In genomic region chr3:193874997-193875593, GRCh38 we compare ENCODE assay signal across 15 cellular contexts.
DNase-seq lines count a peak whose midpoint lies in the region; ATAC-seq, FAIRE-seq and TF ChIP-seq lines count a peak whose summit lies in the region.
"Had no signal": no experiment of that assay in that cellular context is flagged by ENCODE, and none has a peak within 500 bp of the region (broad histone marks: within the 10 kb centered on the region; RNA-seq: fewer than 3 reads in every experiment).

No MANE protein-coding gene starts in this region.

- peak; percentile 48 for ATAC-seq in GM23338
- ATAC-seq in K562: no peak
- no peak for ATAC-seq in mucosa of descending colon

- H3K4me2 ChIP-seq in GM23338: no peak overlapping the region; the same call in 1 of the 2 replicates
- no peak overlapping the region for H3K4me2 ChIP-seq in K562 (ENCODE audit: insufficient read depth, low read length)
- H3K4me2 ChIP-seq in keratinocyte (ENCODE audit: control insufficient read depth, extremely low read depth, insufficient read depth, low read depth, low read length): no peak overlapping the region

- H3K9me1 ChIP-seq in K562 (ENCODE audit: control insufficient read depth, insufficient read depth, low read length) (no peaks in the 10 kb centered on the region), keratinocyte (ENCODE audit: control insufficient read depth, extremely low read depth, insufficient read depth, low read length) (no peaks in the 10 kb centered on the region)

- peaks cover 3% of the 10 kb centered on the region; the same call in 1 of the 2 replicates for H3F3A ChIP-seq in GM23338 (replicated peaks; ENCODE audit: low read depth)

- dilution Hi-C loops in keratinocyte (cut with MboI; ENCODE audit: extremely low pct_ligation_motif_present, low sequenced_read_pairs): no loop called here

- H3K9me3 Mint-ChIP-seq in GM23338: no peaks in the 10 kb centered on the region; the same call in 2 of the 3 replicates

- H2AFZ ChIP-seq in GM23338 (peak overlapping the region; percentile 25; the same call in 1 of the 2 replicates), K562 (ENCODE audit: low read depth, low read length) (no peak overlapping the region), keratinocyte (ENCODE audit: control insufficient read depth, low read length) (no peak overlapping the region)

- DNase-seq in GM23338 (ENCODE audit: low spot score) (no peak), K562 (ENCODE audit: extremely low read depth in 1 of 4, low spot score in 3 of 4) (no peak), keratinocyte (ENCODE audit: low read depth, low spot score) (no peak), pulmonary artery endothelial cell (ENCODE audit: low read depth, low spot score) (peak; percentile 33), NCI-H526 treated with DMSO at 0.1 percent for 48 hours (lab: John Stamatoyannopoulos, UW) (no peak), mucosa of descending colon (no peak), hepatic stellate cell (ENCODE audit: low spot score) (no peak), CD1c-positive myeloid dendritic cell (ENCODE audit: extremely low spot score) (no peak)
- DNase-seq: C1 segment of cervical spinal cord, DMS153, EL, NCI-H1048, NCI-H226 had no signal

- H3K9ac ChIP-seq in K562 (ENCODE audit: insufficient read depth in 1 of 2, low read depth in 2 of 2, low read length in 2 of 2): no peak overlapping the region
- H3K9ac ChIP-seq in keratinocyte (ENCODE audit: control insufficient read depth, extremely low read depth, insufficient read depth, low read length): no peak overlapping the region

- no peaks in the 10 kb centered on the region for H3K36me3 Mint-ChIP-seq in GM23338 (ENCODE audit: low read depth)

- H3K4me3 ChIP-seq in GM23338 (no peak overlapping the region), K562 (no peak overlapping the region), keratinocyte (ENCODE audit: control insufficient read depth in 2 of 3, extremely low read depth in 1 of 3, insufficient read depth in 2 of 3, low read depth in 1 of 3, low read length in 3 of 3) (no peak overlapping the region), mucosa of descending colon (no peak overlapping the region)
- H3K4me3 ChIP-seq: SK-N-MC had no signal

- peaks cover 11% of the 10 kb centered on the region for H3K27me3 Mint-ChIP-seq in GM23338 (ENCODE audit: insufficient read depth, low read depth, poor library complexity)

- H3K9me2 ChIP-seq in GM23338 (ENCODE audit: insufficient read depth): no peaks in the 10 kb centered on the region

- BruUV-seq in K562 (replicated peaks; lab: Mats Ljungman, UMichigan): no TSS peak

- no peaks in the 10 kb centered on the region for H3K79me2 ChIP-seq in GM23338 (replicated peaks; ENCODE audit: insufficient read depth)
- no peaks in the 10 kb centered on the region for H3K79me2 ChIP-seq in K562 (ENCODE audit: control insufficient read depth, insufficient read depth, low read length)
- no peaks in the 10 kb centered on the region for H3K79me2 ChIP-seq in keratinocyte (ENCODE audit: control insufficient read depth, insufficient read depth, low read length)

- no peaks in the 10 kb centered on the region for H3K9me3 ChIP-seq in K562 (replicated peaks; ENCODE audit: control insufficient read depth, insufficient read depth, low read depth, low read length)
- H3K9me3 ChIP-seq in keratinocyte (ENCODE audit: control insufficient read depth, low read depth, low read length): no peaks in the 10 kb centered on the region
- H3K9me3 ChIP-seq in mucosa of descending colon: no peaks in the 10 kb centered on the region

- H4K20me1 ChIP-seq in GM23338 (replicated peaks; ENCODE audit: insufficient read depth) (no peaks in the 10 kb centered on the region), K562 (replicated peaks; ENCODE audit: control insufficient read depth, insufficient read depth, low read length) (no peaks in the 10 kb centered on the region), keratinocyte (ENCODE audit: control insufficient read depth, extremely low read depth, insufficient read depth, low read length) (no peaks in the 10 kb centered on the region)

- TF ChIP-seq POLR2A in K562 (conservative IDR thresholded peaks at IDR 0.05): no peak

- in situ Hi-C loops in K562 (cut with MboI): no loop called here

- CTCF ChIA-PET in K562 (lab: Yijun Ruan, JAX; ENCODE audit: low intra/inter-chr PET ratio): no interaction called here

- peaks cover 33% of the 10 kb centered on the region for H3K4me1 Mint-ChIP-seq in GM23338

- TF ChIP-seq RAD21 in K562 (CRISPR knock-in tag; conservative IDR thresholded peaks at IDR 0.05 in 1 of 2, IDR thresholded peaks at IDR 0.05 in 1 of 2): no peak

- TF ChIP-seq CTCF in GM23338 (conservative IDR thresholded peaks at IDR 0.05; ENCODE audit: low read depth in 2 of 2) (no peak), K562 (IDR thresholded peaks at IDR 0.05 in 2 of 3, conservative IDR thresholded peaks at IDR 0.05 in 1 of 3; ENCODE audit: insufficient read depth in 2 of 3, low read depth in 1 of 3, low read length in 3 of 3) (no peak), keratinocyte (optimal IDR thresholded peaks at IDR 0.05 in 1 of 3, IDR thresholded peaks at IDR 0.05 in 1 of 3, conservative IDR thresholded peaks at IDR 0.05 in 1 of 3; ENCODE audit: extremely low read depth in 1 of 3, insufficient read depth in 2 of 3, low read length in 3 of 3) (no peak), mucosa of descending colon (IDR thresholded peaks at IDR 0.05) (no peak)

- WGBS in K562 (ENCODE audit: insufficient coverage, low coverage, missing lambda C conversion rate): 55% methylated on average over 4 of the region's 5 CpGs

- H3K36me3 ChIP-seq in GM23338 (ENCODE audit: insufficient read depth) (no peaks in the 10 kb centered on the region), K562 (ENCODE audit: control insufficient read depth, insufficient read depth, low read length) (no peaks in the 10 kb centered on the region), keratinocyte (ENCODE audit: control insufficient read depth in 2 of 2, extremely low read depth in 1 of 2, insufficient read depth in 2 of 2, low read length in 2 of 2) (no peaks in the 10 kb centered on the region), mucosa of descending colon (ENCODE audit: low read depth) (no peaks in the 10 kb centered on the region)

- TF ChIP-seq EP300 in K562 (IDR thresholded peaks at IDR 0.05; ENCODE audit: low read length): no peak

- H3K27ac Mint-ChIP-seq in GM23338: no peak overlapping the region

- H3K4me3 Mint-ChIP-seq in GM23338: no peak overlapping the region

- H3K4me1 ChIP-seq in GM23338 (ENCODE audit: insufficient read depth) (peaks cover 25% of the 10 kb centered on the region), K562 (replicated peaks in 1 of 2; ENCODE audit: control insufficient read depth in 2 of 2, insufficient read depth in 2 of 2, low read length in 2 of 2) (peaks cover 16 to 23% of the 10 kb centered on the region in 2 experiments), keratinocyte (ENCODE audit: control insufficient read depth, extremely low read depth, insufficient read depth, low read length) (peaks cover 44% of the 10 kb centered on the region), mucosa of descending colon (ENCODE audit: low read depth) (peaks cover 4% of the 10 kb centered on the region)

- POLR2A ChIA-PET in K562 (lab: Yijun Ruan, JAX): interaction anchor here (0.6 kb wide), 1 partner anchor 129 kb away, joined by 3 read pairs; no protein-coding TSS in a partner anchor

- peaks cover 13% of the 10 kb centered on the region for H3K27me3 ChIP-seq in GM23338 (ENCODE audit: insufficient read depth)
- H3K27me3 ChIP-seq in K562 (ENCODE audit: control insufficient read depth in 2 of 2, insufficient read depth in 2 of 2, low read length in 2 of 2): no peaks in the 10 kb centered on the region
- H3K27me3 ChIP-seq in keratinocyte (ENCODE audit: control insufficient read depth, extremely low read depth, insufficient read depth, low read length): no peaks in the 10 kb centered on the region

- no peak overlapping the region for H3K27ac ChIP-seq in GM23338 (ENCODE audit: low read depth)
- no peak overlapping the region for H3K27ac ChIP-seq in K562 (ENCODE audit: extremely low read depth, low read depth, low read length)
- H3K27ac ChIP-seq in keratinocyte (ENCODE audit: control insufficient read depth, insufficient read depth, low read length): no peak overlapping the region
- H3K27ac ChIP-seq: SK-N-MC had no signal

- FAIRE-seq in K562 (lab: Jason Lieb, UNC): peak; percentile 64
- FAIRE-seq in keratinocyte (lab: Jason Lieb, UNC): peak; percentile 48
- FAIRE-seq: HTR-8/SVneo had no signal

- intact Hi-C loops in K562 (cut with micrococcal nuclease): no loop called here
- intact Hi-C loops in mucosa of descending colon (cut with DNase I, micrococcal nuclease): no loop called here

TF ChIP-seq in GM23338, 12 proteins besides CTCF, POLR2A, EP300 and RAD21:
- TF ChIP-seq ZNF114 (CRISPR knock-in tag; IDR thresholded peaks at IDR 0.05) (no peak), EZH2 (IDR thresholded peaks at IDR 0.05; ENCODE audit: low read depth, unreplicated experiment) (no peak)

TF ChIP-seq in K562, 482 proteins besides CTCF, POLR2A, EP300 and RAD21:
- TF ChIP-seq, protein P1, sequence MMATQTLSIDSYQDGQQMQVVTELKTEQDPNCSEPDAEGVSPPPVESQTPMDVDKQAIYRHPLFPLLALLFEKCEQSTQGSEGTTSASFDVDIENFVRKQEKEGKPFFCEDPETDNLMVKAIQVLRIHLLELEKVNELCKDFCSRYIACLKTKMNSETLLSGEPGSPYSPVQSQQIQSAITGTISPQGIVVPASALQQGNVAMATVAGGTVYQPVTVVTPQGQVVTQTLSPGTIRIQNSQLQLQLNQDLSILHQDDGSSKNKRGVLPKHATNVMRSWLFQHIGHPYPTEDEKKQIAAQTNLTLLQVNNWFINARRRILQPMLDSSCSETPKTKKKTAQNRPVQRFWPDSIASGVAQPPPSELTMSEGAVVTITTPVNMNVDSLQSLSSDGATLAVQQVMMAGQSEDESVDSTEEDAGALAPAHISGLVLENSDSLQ (IDR thresholded peaks at IDR 0.05): peak; percentile 89
- TF ChIP-seq TEAD4 (IDR thresholded peaks at IDR 0.05; ENCODE audit: low read length) (peak; percentile 6; the same call in 1 of the 2 replicates), TEAD4 (CRISPR knock-in tag; IDR thresholded peaks at IDR 0.05; ENCODE audit: borderline replicate concordance) (no peak), HNRNPUL1 (IDR thresholded peaks at IDR 0.05; ENCODE audit: low read length) (no peak), CBFA2T3 (IDR thresholded peaks at IDR 0.05) (peak; percentile 36; the same call in 1 of the 2 replicates), SOX6 (IDR thresholded peaks at IDR 0.05) (peak; percentile 49; the same call in 1 of the 2 replicates), SPI1 (IDR thresholded peaks at IDR 0.05; ENCODE audit: borderline replicate concordance, low read depth, low read length) (no peak), LCOR (CRISPR knock-in tag; IDR thresholded peaks at IDR 0.05) (no peak), KLF13 (tag; IDR thresholded peaks at IDR 0.05; ENCODE audit: borderline replicate concordance, low read depth) (no peak)
